Comparison of ENCODE assay signal across 25 cellular contexts in the genomic region with DNA sequence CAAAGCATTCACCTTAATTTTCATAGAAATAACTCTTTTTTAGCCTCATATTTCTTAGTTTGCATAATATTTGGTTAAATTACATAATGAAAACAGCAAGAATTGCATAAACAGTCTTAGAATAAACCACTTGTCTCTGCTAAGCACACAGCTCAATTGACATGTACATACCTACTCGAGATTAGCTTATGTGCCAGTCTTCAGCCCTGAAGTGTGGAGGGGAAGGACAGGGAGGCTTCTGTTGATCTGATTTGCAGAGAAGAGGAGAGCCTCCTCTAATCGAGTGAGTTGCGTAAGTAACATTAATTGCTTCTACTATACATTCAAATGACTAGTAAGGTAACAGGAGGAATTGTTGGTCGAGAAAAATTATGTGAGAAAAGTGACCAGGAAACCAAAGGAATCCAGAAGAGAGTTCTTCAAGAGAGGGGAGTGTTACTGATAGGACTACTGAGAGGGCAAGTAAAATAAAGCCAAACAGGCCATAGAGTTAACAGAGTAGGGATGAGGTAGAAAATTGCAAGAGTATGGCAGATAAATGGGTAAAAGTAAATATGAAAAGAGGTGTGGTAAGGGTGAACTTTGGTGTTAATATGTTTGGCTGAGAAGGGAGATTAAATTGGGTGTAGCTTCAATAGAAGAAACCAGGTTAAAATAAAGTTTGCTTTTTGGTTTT.
"Had no signal": no experiment of that assay in that cellular context is flagged by ENCODE, and none has a peak within 500 bp of the region (broad histone marks: within the 10 kb centered on the region; RNA-seq: fewer than 3 reads in every experiment).

No MANE protein-coding gene starts in this region.

- H3K4me1 ChIP-seq: esophagus muscularis mucosa, foreskin keratinocyte, heart left ventricle, left ventricle myocardium inferior, pancreas, prostate gland, stomach, thyroid gland had no signal

- H3K9me3 ChIP-seq: esophagus muscularis mucosa, left ventricle myocardium inferior, pancreas, prostate gland, stomach, thyroid gland had no signal

- ATAC-seq: foreskin keratinocyte; heart left ventricle; naive thymus-derived CD4-positive, alpha-beta T cell; pancreas; stimulated activated naive B cell treated with anti-CD40 and anti-IgM and Interleukin-4, amounts not matched to agents 10 μg/mL and 1 μg/mL and 100 μg/mL, for 72 hours had no signal

- DNase-seq: activated CD4-positive, alpha-beta memory T cell treated with anti-CD3 and anti-CD28 coated beads for 36 hours; activated CD4-positive, alpha-beta T cell treated with anti-CD3 and anti-CD28 coated beads for 48 hours; activated CD8-positive, alpha-beta memory T cell treated with anti-CD3 and anti-CD28 coated beads, Interleukin-2, amount 50 U/mL, for 4 hours; activated gamma-delta T cell; activated naive CD4-positive, alpha-beta T cell treated with anti-CD3 and anti-CD28 coated beads, Interleukin-2, amount 50 U/mL, for 16 hours; activated T-cell treated with anti-CD3 and anti-CD28 coated beads, Interleukin-2, amount 50 U/mL, for 1 hour; amniotic stem cell; dermis blood vessel endothelial cell; effector CD4-positive, alpha-beta T cell; foreskin keratinocyte; heart left ventricle; hypothalamus; left ventricle myocardium inferior; naive thymus-derived CD4-positive, alpha-beta T cell; nucleus accumbens; pancreas; retina; stimulated activated CD4-positive, alpha-beta T cell treated with anti-CD3 and anti-CD28 coated beads, Interleukin-1b, Interleukin-23, amount 100 ng/mL, for 48 hours; stimulated activated naive B cell treated with anti-CD40 and anti-IgM and Interleukin-4, amounts not matched to agents 10 μg/mL and 1 μg/mL and 100 μg/mL, for 72 hours; stomach; thyroid gland had no signal

- H3K27me3 ChIP-seq: esophagus muscularis mucosa, foreskin keratinocyte, heart left ventricle, pancreas, stomach, thyroid gland had no signal

- H3K27ac ChIP-seq: esophagus muscularis mucosa, foreskin keratinocyte, heart left ventricle, left ventricle myocardium inferior, pancreas, prostate gland, stomach, thyroid gland, VCaP had no signal

- H3K4me3 ChIP-seq: esophagus muscularis mucosa, heart left ventricle, left ventricle myocardium inferior, pancreas, prostate gland, smooth muscle cell, stomach, thyroid gland had no signal

- H3K36me3 ChIP-seq: esophagus muscularis mucosa, heart left ventricle, left ventricle myocardium inferior, pancreas, prostate gland, stomach, thyroid gland had no signal
